In genomic region chr14:58151264-58151700, GRCh38 we compare ENCODE assay signal across 1 cellular context.
TF ChIP-seq lines count a peak whose summit lies in the region.

No MANE protein-coding gene starts in this region.

TF ChIP-seq in HCT116, 20 proteins besides CTCF, POLR2A, EP300 and RAD21 (continued from another document):
- TF ChIP-seq, protein P1, sequence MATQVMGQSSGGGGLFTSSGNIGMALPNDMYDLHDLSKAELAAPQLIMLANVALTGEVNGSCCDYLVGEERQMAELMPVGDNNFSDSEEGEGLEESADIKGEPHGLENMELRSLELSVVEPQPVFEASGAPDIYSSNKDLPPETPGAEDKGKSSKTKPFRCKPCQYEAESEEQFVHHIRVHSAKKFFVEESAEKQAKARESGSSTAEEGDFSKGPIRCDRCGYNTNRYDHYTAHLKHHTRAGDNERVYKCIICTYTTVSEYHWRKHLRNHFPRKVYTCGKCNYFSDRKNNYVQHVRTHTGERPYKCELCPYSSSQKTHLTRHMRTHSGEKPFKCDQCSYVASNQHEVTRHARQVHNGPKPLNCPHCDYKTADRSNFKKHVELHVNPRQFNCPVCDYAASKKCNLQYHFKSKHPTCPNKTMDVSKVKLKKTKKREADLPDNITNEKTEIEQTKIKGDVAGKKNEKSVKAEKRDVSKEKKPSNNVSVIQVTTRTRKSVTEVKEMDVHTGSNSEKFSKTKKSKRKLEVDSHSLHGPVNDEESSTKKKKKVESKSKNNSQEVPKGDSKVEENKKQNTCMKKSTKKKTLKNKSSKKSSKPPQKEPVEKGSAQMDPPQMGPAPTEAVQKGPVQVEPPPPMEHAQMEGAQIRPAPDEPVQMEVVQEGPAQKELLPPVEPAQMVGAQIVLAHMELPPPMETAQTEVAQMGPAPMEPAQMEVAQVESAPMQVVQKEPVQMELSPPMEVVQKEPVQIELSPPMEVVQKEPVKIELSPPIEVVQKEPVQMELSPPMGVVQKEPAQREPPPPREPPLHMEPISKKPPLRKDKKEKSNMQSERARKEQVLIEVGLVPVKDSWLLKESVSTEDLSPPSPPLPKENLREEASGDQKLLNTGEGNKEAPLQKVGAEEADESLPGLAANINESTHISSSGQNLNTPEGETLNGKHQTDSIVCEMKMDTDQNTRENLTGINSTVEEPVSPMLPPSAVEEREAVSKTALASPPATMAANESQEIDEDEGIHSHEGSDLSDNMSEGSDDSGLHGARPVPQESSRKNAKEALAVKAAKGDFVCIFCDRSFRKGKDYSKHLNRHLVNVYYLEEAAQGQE (IDR thresholded peaks at IDR 0.05; ENCODE audit: low read depth) = no peak
- TF ChIP-seq SIN3A (IDR thresholded peaks at IDR 0.05; ENCODE audit: low read depth) (no peak), TCF7L2 (IDR thresholded peaks at IDR 0.05; ENCODE audit: borderline replicate concordance, extremely low read depth, insufficient read depth, insufficient read length) (no peak), SRF (IDR thresholded peaks at IDR 0.05; ENCODE audit: low read depth) (no peak), ZBTB33 (IDR thresholded peaks at IDR 0.05; ENCODE audit: extremely low read depth, insufficient replicate concordance, low read length) (no peak), ZNF274 (IDR thresholded peaks at IDR 0.05; ENCODE audit: low read depth, low read length) (no peak), FOSL1 (IDR thresholded peaks at IDR 0.05; ENCODE audit: low read depth) (no peak), ELF1 (IDR thresholded peaks at IDR 0.05; ENCODE audit: borderline replicate concordance, low read depth) (no peak)
